In the genomic region with DNA sequence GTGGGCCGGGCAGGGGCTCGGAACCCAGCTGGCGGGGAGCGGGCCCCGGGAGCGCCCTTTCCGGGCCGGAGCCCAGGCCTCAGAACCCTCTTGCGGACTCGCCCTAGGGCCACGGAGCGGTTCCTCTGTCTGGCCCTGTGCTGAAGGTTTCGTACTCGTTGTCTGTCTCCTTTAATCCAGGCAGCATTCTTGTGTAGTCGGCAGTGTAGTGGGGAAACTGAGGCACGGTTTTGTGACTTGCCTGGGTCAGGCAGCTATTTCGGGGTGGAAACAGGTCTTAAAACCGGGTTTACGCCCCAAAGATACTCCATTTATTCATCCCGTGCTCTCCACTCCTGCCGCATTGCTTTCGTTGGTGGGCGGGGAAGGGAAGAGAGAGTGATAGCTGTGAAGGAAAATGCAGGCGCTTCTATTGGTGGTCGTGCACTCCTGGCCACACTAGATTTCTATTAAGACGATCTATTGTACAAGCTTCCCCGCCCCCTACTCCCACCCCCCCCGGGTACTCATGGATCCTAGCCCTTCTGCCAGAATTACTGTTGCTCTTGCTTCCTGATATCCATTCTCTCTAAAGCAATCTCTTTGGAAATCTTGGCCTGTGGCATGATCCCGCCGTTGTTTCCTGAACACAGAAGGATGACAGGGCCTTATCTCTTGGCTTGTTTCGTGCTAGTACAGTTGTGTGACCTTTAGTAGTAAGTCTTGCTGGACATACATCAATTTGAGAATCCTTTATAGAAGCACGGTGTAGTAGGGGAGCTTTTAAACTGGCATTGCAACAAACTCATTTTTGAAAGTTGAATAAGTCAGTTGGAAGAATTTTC, we compare ENCODE assay signal across 8 cellular contexts. TPM values are rescaled to one million over a fixed set of nuclear protein-coding genes. Genes with fewer than 3 reads are reported as not detected.
DNase-seq lines count a peak whose midpoint lies in the region; ATAC-seq and TF ChIP-seq lines count a peak whose summit lies in the region.

No MANE protein-coding gene starts in this region.

- no peak for ATAC-seq in activated naive CD4-positive, alpha-beta T cell treated with anti-CD3 and anti-CD28 coated beads, Interleukin-2, amount 50 U/mL, for 72 hours
- no peak for ATAC-seq in GM18868 (IDR thresholded peaks at IDR 0.05; ENCODE audit: unreplicated experiment)

- no peaks in the 10 kb centered on the region for H3K9me3 ChIP-seq in left ventricle myocardium inferior (replicated peaks)

- peaks cover 11 to 40% of the 10 kb centered on the region in 2 donors for H3K36me3 Mint-ChIP-seq in activated naive CD4-positive, alpha-beta T cell treated with anti-CD3 and anti-CD28 coated beads, Interleukin-2, amount 50 U/mL, for 72 hours

- DNase-seq in DMS 273 treated with DMSO at 0.1 percent for 48 hours (lab: John Stamatoyannopoulos, UW) (peak; percentile 13), H7 (peak; percentile 67), NCI-H446 treated with DMSO at 0.1 percent for 48 hours (lab: John Stamatoyannopoulos, UW) (peak; percentile 15), left ventricle myocardium inferior (no peak), H4 (ENCODE audit: low spot score) (no peak)
- DNase-seq in activated naive CD4-positive, alpha-beta T cell treated with anti-CD3 and anti-CD28 coated beads, Interleukin-2, amount 50 U/mL, for 72 hours (ENCODE audit: low spot score in 2 of 2): peak in 1 of 2 donors; percentile 25

- no peaks in the 10 kb centered on the region for H3K9me3 Mint-ChIP-seq in activated naive CD4-positive, alpha-beta T cell treated with anti-CD3 and anti-CD28 coated beads, Interleukin-2, amount 50 U/mL, for 72 hours

- H3K27me3 ChIP-seq in H7 (ENCODE audit: control insufficient read depth, insufficient read depth, low read length): no peaks in the 10 kb centered on the region
- no peaks in the 10 kb centered on the region for H3K27me3 ChIP-seq in left ventricle myocardium inferior (ENCODE audit: low read depth)
- no peaks in the 10 kb centered on the region for H3K27me3 ChIP-seq in rectal smooth muscle tissue (ENCODE audit: control insufficient read depth, insufficient read depth, low read length)

- intact Hi-C loops in left ventricle myocardium inferior (cut with micrococcal nuclease): no loop called here

- no peak for TF ChIP-seq CTCF in left ventricle myocardium inferior (IDR thresholded peaks at IDR 0.05; ENCODE audit: borderline replicate concordance)

- peak overlapping the region; percentile 96 to 99 for H3K27ac Mint-ChIP-seq in activated naive CD4-positive, alpha-beta T cell treated with anti-CD3 and anti-CD28 coated beads, Interleukin-2, amount 50 U/mL, for 72 hours

- peak overlapping the region; percentile 99 for H3K4me3 ChIP-seq in H7 (ENCODE audit: insufficient read depth, low read depth, low read length)
- peak overlapping the region; percentile 96 for H3K4me3 ChIP-seq in left ventricle myocardium inferior
- H3K4me3 ChIP-seq in rectal smooth muscle tissue (ENCODE audit: low read length): peak overlapping the region; percentile 100

- H3K4me1 ChIP-seq in left ventricle myocardium inferior: peaks cover 66% of the 10 kb centered on the region
- H3K4me1 ChIP-seq in rectal smooth muscle tissue (ENCODE audit: control insufficient read depth, insufficient read depth, low read length): peaks cover 7% of the 10 kb centered on the region

- H3K9ac ChIP-seq in rectal smooth muscle tissue (ENCODE audit: low read length): peak overlapping the region; percentile 43

- H3K36me3 ChIP-seq in H7 (replicated peaks; ENCODE audit: control insufficient read depth, insufficient read depth, low read length): no peaks in the 10 kb centered on the region
- H3K36me3 ChIP-seq in left ventricle myocardium inferior: no peaks in the 10 kb centered on the region
- no peaks in the 10 kb centered on the region for H3K36me3 ChIP-seq in rectal smooth muscle tissue (ENCODE audit: control insufficient read depth, insufficient read depth, low read length)

- H3K27ac ChIP-seq in left ventricle myocardium inferior (replicated peaks) (peak overlapping the region; percentile 93), rectal smooth muscle tissue (ENCODE audit: low read depth, low read length) (peak overlapping the region; percentile 78)

RNA-seq across cellular contexts. Expression of a gene that starts 0.8 kb away (rescaled TPM):
- total RNA-seq in H7 (2014; rRNA removed; shearing (Covaris generic)): 60.8 and 68.2 TPM in 2 replicates
- total RNA-seq in activated naive CD4-positive, alpha-beta T cell treated with anti-CD3 and anti-CD28 coated beads, Interleukin-2, amount 50 U/mL, for 72 hours: 100 to 1,000 TPM; 111 to 123 TPM
- 45.7 TPM for total RNA-seq in left ventricle myocardium inferior
- total RNA-seq in H4 (2014; rRNA removed; shearing (Covaris generic)): 50.6 and 62.2 TPM in 2 replicates

RNA-seq across cellular contexts. Expression of a gene that starts 27.9 kb away (rescaled TPM):
- 1.5 and 1.6 TPM in 2 replicates for total RNA-seq in H7 (2014; rRNA removed; shearing (Covaris generic))
- under 1 TPM in 1 of 2 donors, not detected in 1; 0.08 TPM for total RNA-seq in activated naive CD4-positive, alpha-beta T cell treated with anti-CD3 and anti-CD28 coated beads, Interleukin-2, amount 50 U/mL, for 72 hours
- not detected for total RNA-seq in left ventricle myocardium inferior
- total RNA-seq in H4 (2014; rRNA removed; shearing (Covaris generic)): not detected in 2 replicates

RNA-seq across cellular contexts. Expression of a gene that starts 49.7 kb away (rescaled TPM):
- total RNA-seq in H7 (2014; rRNA removed; shearing (Covaris generic)): 20.0 and 22.2 TPM in 2 replicates
- 10 to 100 TPM; 10.1 to 27.3 TPM for total RNA-seq in activated naive CD4-positive, alpha-beta T cell treated with anti-CD3 and anti-CD28 coated beads, Interleukin-2, amount 50 U/mL, for 72 hours
- total RNA-seq in left ventricle myocardium inferior: 44.7 TPM
- 20.7 and 28.1 TPM in 2 replicates for total RNA-seq in H4 (2014; rRNA removed; shearing (Covaris generic))

Comparison
In these comparisons a context has a peak if more than half of its experiments do, and no peak if none do; other contexts are left out.
1. DNase-seq: peak in DMS 273 treated with DMSO at 0.1 percent for 48 hours (single experiment), H7 (single experiment) and NCI-H446 treated with DMSO at 0.1 percent for 48 hours (single experiment); none in left ventricle myocardium inferior (single experiment) and H4 (single experiment).
2. Peak in every context shown above with its lines, with median percentiles within 50 percentile points of each other: H3K4me3 ChIP-seq.